In the genomic region with DNA sequence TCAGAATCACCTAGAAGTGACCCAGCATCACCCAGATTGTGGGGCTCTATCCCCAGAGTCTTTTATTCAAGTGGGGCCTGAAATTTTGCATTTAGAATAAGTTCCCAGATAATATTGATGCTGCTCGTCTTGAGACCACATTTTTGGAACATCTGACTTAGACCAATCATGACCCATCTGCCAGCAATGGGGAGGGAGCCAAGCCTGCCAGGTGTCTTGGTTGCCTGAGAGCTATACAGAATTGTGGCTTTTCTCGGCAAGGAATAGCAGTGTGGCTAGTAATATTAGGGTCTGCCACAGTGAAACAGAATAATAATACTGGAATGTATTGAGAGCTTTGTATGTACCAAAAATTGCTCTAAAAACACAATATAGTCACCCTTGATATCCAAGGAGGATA, we compare ENCODE assay signal across 29 cellular contexts. TPM values are rescaled to one million over a fixed set of nuclear protein-coding genes. Genes with fewer than 3 reads are reported as not detected.
"Had no signal": no experiment of that assay in that cellular context is flagged by ENCODE, and none has a peak within 500 bp of the region (broad histone marks: within the 10 kb centered on the region; RNA-seq: fewer than 3 reads in every experiment).

No MANE protein-coding gene starts in this region.

- H3K4me3 Mint-ChIP-seq: immature natural killer cell; naive thymus-derived CD8-positive, alpha-beta T cell; nephron; neural crest cell; stimulated activated naive B cell treated with anti-CD40 and anti-IgM and Interleukin-4, amounts not matched to agents 10 μg/mL and 1 μg/mL and 100 μg/mL, for 72 hours had no signal

- H3K9me3 Mint-ChIP-seq: immature natural killer cell; naive thymus-derived CD8-positive, alpha-beta T cell; nephron; neural crest cell had no signal

- ATAC-seq: left colon; left lung; lower lobe of right lung; naive thymus-derived CD8-positive, alpha-beta T cell; pancreas; right cardiac atrium; sciatic nerve; stimulated activated naive B cell treated with anti-CD40 and anti-IgM and Interleukin-4, amounts not matched to agents 10 μg/mL and 1 μg/mL and 100 μg/mL, for 72 hours; stimulated activated naive CD8-positive, alpha-beta T cell treated with anti-CD3 and anti-CD28 coated beads, Interleukin-15, Interleukin-2, amounts not matched to agents 100 U/mL and 50 U/mL, for 24 hours had no signal

- DNase-seq: immature natural killer cell; kidney; left colon; left lung; lower lobe of right lung; mammary epithelial cell; mesenchymal stem cell; naive thymus-derived CD8-positive, alpha-beta T cell; nucleus accumbens; pancreas; posterior cingulate gyrus; retina; right cardiac atrium; stimulated activated CD4-positive, alpha-beta T cell treated with anti-CD3 and anti-CD28 coated beads, Interleukin-12 subunit alpha, Interleukin-12 subunit beta, amount 100 ng/mL, for 4 hours; stimulated activated CD4-positive, alpha-beta T cell treated with anti-CD3 and anti-CD28 coated beads, Interleukin-15, amount 100 ng/mL, for 24 hours; stimulated activated CD4-positive, alpha-beta T cell treated with anti-CD3 and anti-CD28 coated beads, Interleukin-2, amount 100 ng/mL, for 24 hours; stimulated activated CD4-positive, alpha-beta T cell treated with anti-CD3 and anti-CD28 coated beads, Interleukin-4, amount 100 ng/mL, for 1 hour; stimulated activated naive B cell treated with anti-CD40 and anti-IgM and Interleukin-4, amounts not matched to agents 10 μg/mL and 1 μg/mL and 100 μg/mL, for 72 hours; stimulated activated naive CD8-positive, alpha-beta T cell treated with anti-CD3 and anti-CD28 coated beads, Interleukin-15, Interleukin-2, amounts not matched to agents 100 U/mL and 50 U/mL, for 24 hours; stomach; testis; thyroid gland; transverse colon; upper lobe of left lung had no signal

- H3K27ac Mint-ChIP-seq: immature natural killer cell; naive thymus-derived CD8-positive, alpha-beta T cell; nephron had no signal

- H3K27me3 Mint-ChIP-seq: stimulated activated naive B cell treated with anti-CD40 and anti-IgM and Interleukin-4, amounts not matched to agents 10 μg/mL and 1 μg/mL and 100 μg/mL, for 72 hours had no signal

- H3K36me3 Mint-ChIP-seq: naive thymus-derived CD8-positive, alpha-beta T cell; stimulated activated naive B cell treated with anti-CD40 and anti-IgM and Interleukin-4, amounts not matched to agents 10 μg/mL and 1 μg/mL and 100 μg/mL, for 72 hours had no signal

- H3K4me1 Mint-ChIP-seq: nephron, neural crest cell had no signal

RNA-seq across cellular contexts. Expression of gene RGS8, which starts 31.1 kb away (rescaled TPM):
- total RNA-seq: kidney; left colon; lower lobe of right lung; mammary epithelial cell; naive thymus-derived CD8-positive, alpha-beta T cell; osteoblast; pancreas; stomach; vagina had no signal
